13 cellular contexts compared by ENCODE assay signal in the genomic region with DNA sequence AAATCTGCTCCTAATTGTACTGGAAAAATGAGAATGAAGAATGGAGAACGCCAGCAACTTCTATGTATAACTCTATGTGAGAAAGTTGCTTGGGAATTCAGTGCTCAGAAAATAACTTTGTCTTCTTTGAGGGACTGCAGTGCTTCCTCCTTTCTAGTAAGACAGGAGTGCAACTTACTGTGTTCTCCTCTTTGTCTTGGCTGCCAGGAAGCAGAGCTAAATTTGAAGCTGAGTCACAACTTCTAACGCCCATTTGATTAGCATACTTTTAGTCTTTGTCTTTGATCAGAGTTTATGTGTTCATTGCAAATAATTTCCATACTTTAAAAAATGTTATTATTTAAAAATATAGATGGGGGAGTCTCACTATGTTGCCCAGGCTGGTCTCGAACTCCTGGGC. TPM values are rescaled to one million over a fixed set of nuclear protein-coding genes. Genes with fewer than 3 reads are reported as not detected.
A peak's percentile ranks its signal among the peaks of the same experiment; 100 is the strongest.
DNase-seq lines count a peak whose midpoint lies in the region; ATAC-seq and TF ChIP-seq lines count a peak whose summit lies in the region.
"Had no signal": no experiment of that assay in that cellular context is flagged by ENCODE, and none has a peak within 500 bp of the region (broad histone marks: within the 10 kb centered on the region; RNA-seq: fewer than 3 reads in every experiment).

No MANE protein-coding gene starts in this region.

- H3K27ac Mint-ChIP-seq in natural killer cell treated with Interleukin-12 subunit alpha and Interleukin-12 subunit beta and Interleukin-15 and Interleukin-18, amount 100 ng/mL, for 72 hours, result peak overlapping the region in 1 of 2 donors; percentile 82
- no peak overlapping the region for H3K27ac Mint-ChIP-seq in natural killer cell
- no peak overlapping the region for H3K27ac Mint-ChIP-seq in effector memory CD8-positive, alpha-beta T cell
- H3K27ac Mint-ChIP-seq: HFFc6 had no signal

- POLR2A ChIA-PET in GM10248 (lab: Yijun Ruan, JAX), result no interaction called here

- peaks cover 61 to 81% of the 10 kb centered on the region in 2 donors for H3K4me1 Mint-ChIP-seq in natural killer cell treated with Interleukin-12 subunit alpha and Interleukin-12 subunit beta and Interleukin-15 and Interleukin-18, amount 100 ng/mL, for 72 hours (ENCODE audit: low read depth in 2 of 2)
- peaks cover 36 to 52% of the 10 kb centered on the region in 2 donors for H3K4me1 Mint-ChIP-seq in natural killer cell
- peaks cover 72 to 93% of the 10 kb centered on the region in 2 donors for H3K4me1 Mint-ChIP-seq in effector memory CD8-positive, alpha-beta T cell (ENCODE audit: low read depth in 2 of 2)

- H3K4me3 ChIP-seq in RWPE2 (ENCODE audit: severe bottlenecking), result no peak overlapping the region
- H3K4me3 ChIP-seq in upper lobe of right lung, result no peak overlapping the region
- no peak overlapping the region for H3K4me3 ChIP-seq in BE2C (ENCODE audit: low read depth, low read length)
- H3K4me3 ChIP-seq: SJSA1 had no signal

- H3K27me3 ChIP-seq in RWPE2 (ENCODE audit: insufficient read depth, poor library complexity, severe bottlenecking), result no peaks in the 10 kb centered on the region
- no peaks in the 10 kb centered on the region for H3K27me3 ChIP-seq in upper lobe of right lung
- no peaks in the 10 kb centered on the region for H3K27me3 ChIP-seq in BE2C
- H3K27me3 ChIP-seq: SJSA1 had no signal

- intact Hi-C loops in natural killer cell (cut with micrococcal nuclease), result no loop called here
- intact Hi-C loops in upper lobe of right lung (cut with DNase I), result no loop called here

- peaks cover 0 to 6% of the 10 kb centered on the region in 2 donors for H3K27me3 Mint-ChIP-seq in natural killer cell treated with Interleukin-12 subunit alpha and Interleukin-12 subunit beta and Interleukin-15 and Interleukin-18, amount 100 ng/mL, for 72 hours
- no peaks in the 10 kb centered on the region for H3K27me3 Mint-ChIP-seq in natural killer cell (ENCODE audit: low read depth in 2 of 2)
- H3K27me3 Mint-ChIP-seq in effector memory CD8-positive, alpha-beta T cell, result no peaks in the 10 kb centered on the region

- no peaks in the 10 kb centered on the region for H3K9me3 ChIP-seq in RWPE2 (ENCODE audit: severe bottlenecking)
- H3K9me3 ChIP-seq in upper lobe of right lung, result no peaks in the 10 kb centered on the region
- H3K9me3 ChIP-seq in BE2C, result no peaks in the 10 kb centered on the region
- H3K9me3 ChIP-seq: SJSA1 had no signal

- no peak for ATAC-seq in natural killer cell treated with Interleukin-12 subunit alpha and Interleukin-12 subunit beta and Interleukin-15 and Interleukin-18, amount 100 ng/mL, for 72 hours
- no peak for ATAC-seq in natural killer cell
- ATAC-seq in RWPE2 (ENCODE audit: low read depth), result no peak
- ATAC-seq in effector memory CD8-positive, alpha-beta T cell (replicated peaks), result peak; percentile 29
- peak; percentile 41 for ATAC-seq in upper lobe of right lung

- peaks cover 23% of the 10 kb centered on the region for H3K36me3 Mint-ChIP-seq in natural killer cell treated with Interleukin-12 subunit alpha and Interleukin-12 subunit beta and Interleukin-15 and Interleukin-18, amount 100 ng/mL, for 72 hours
- no peaks in the 10 kb centered on the region for H3K36me3 Mint-ChIP-seq in natural killer cell
- H3K36me3 Mint-ChIP-seq in effector memory CD8-positive, alpha-beta T cell (ENCODE audit: insufficient read depth), result peaks cover 25% of the 10 kb centered on the region

- H3K4me3 Mint-ChIP-seq in natural killer cell treated with Interleukin-12 subunit alpha and Interleukin-12 subunit beta and Interleukin-15 and Interleukin-18, amount 100 ng/mL, for 72 hours, result peak overlapping the region; percentile 87
- no peak overlapping the region for H3K4me3 Mint-ChIP-seq in natural killer cell
- H3K4me3 Mint-ChIP-seq in effector memory CD8-positive, alpha-beta T cell, result no peak overlapping the region
- H3K4me3 Mint-ChIP-seq: HFFc6 had no signal

- no peak for DNase-seq in natural killer cell treated with Interleukin-12 subunit alpha and Interleukin-12 subunit beta and Interleukin-15 and Interleukin-18, amount 100 ng/mL, for 72 hours (ENCODE audit: low spot score)
- DNase-seq in natural killer cell (no peak), RWPE2 (ENCODE audit: low spot score) (no peak), upper lobe of right lung (no peak), GM10248 (ENCODE audit: extremely low spot score) (no peak), BE2C (no peak), SHP77 treated with DMSO at 0.1 percent for 48 hours (lab: John Stamatoyannopoulos, UW) (no peak)
- no peak for DNase-seq in effector memory CD8-positive, alpha-beta T cell
- DNase-seq: activated CD8-positive, alpha-beta memory T cell treated with anti-CD3 and anti-CD28 coated beads, Interleukin-2, amount 50 U/mL, for 4 hours; C1 segment of cervical spinal cord; central memory CD4-positive, alpha-beta T cell; HFFc6 had no signal

- CTCF ChIA-PET in GM10248 (lab: Yijun Ruan, JAX), result interaction anchor here (0.9 to 7.1 kb wide), 11 partner anchors 9 to 203 kb away, joined by 3 to 99 read pairs (median 5); no protein-coding TSS in a partner anchor

- H3K36me3 ChIP-seq in RWPE2 (ENCODE audit: low read depth) (no peaks in the 10 kb centered on the region), upper lobe of right lung (no peaks in the 10 kb centered on the region), BE2C (no peaks in the 10 kb centered on the region)
- H3K36me3 ChIP-seq: SJSA1 had no signal

- H3K9me3 Mint-ChIP-seq in natural killer cell treated with Interleukin-12 subunit alpha and Interleukin-12 subunit beta and Interleukin-15 and Interleukin-18, amount 100 ng/mL, for 72 hours, result no peaks in the 10 kb centered on the region
- no peaks in the 10 kb centered on the region for H3K9me3 Mint-ChIP-seq in natural killer cell
- H3K9me3 Mint-ChIP-seq in effector memory CD8-positive, alpha-beta T cell, result no peaks in the 10 kb centered on the region
- H3K9me3 Mint-ChIP-seq: HFFc6 had no signal

- H3K4me1 ChIP-seq in RWPE2 (ENCODE audit: insufficient read depth, poor library complexity, severe bottlenecking) (peaks cover 14% of the 10 kb centered on the region), upper lobe of right lung (peaks cover 39% of the 10 kb centered on the region), BE2C (no peaks in the 10 kb centered on the region)

- H3K27ac ChIP-seq in RWPE2 (ENCODE audit: poor library complexity, severe bottlenecking) (peak overlapping the region; percentile 8), upper lobe of right lung (peak overlapping the region; percentile 65)
- H3K27ac ChIP-seq: SJSA1 had no signal

- TF ChIP-seq CTCF in natural killer cell (IDR thresholded peaks at IDR 0.05) (no peak), RWPE2 (IDR thresholded peaks at IDR 0.05; ENCODE audit: poor library complexity, severe bottlenecking) (no peak), upper lobe of right lung (IDR thresholded peaks at IDR 0.05) (no peak), GM10248 (IDR thresholded peaks at IDR 0.05; ENCODE audit: control extremely low read depth, extremely low read depth, low read depth, missing control alignments) (no peak), BE2C (IDR thresholded peaks at IDR 0.05; ENCODE audit: low read depth, low read length) (no peak)

RNA-seq across cellular contexts. Expression of gene ARHGAP25, which starts 6.6 kb away (rescaled TPM):
- total RNA-seq in natural killer cell treated with Interleukin-12 subunit alpha and Interleukin-12 subunit beta and Interleukin-15 and Interleukin-18, amount 100 ng/mL, for 72 hours, result 100 to 1,000 TPM; 121 to 170 TPM
- total RNA-seq in natural killer cell (100 to 1,000 TPM; 122 to 180 (median 155) TPM), upper lobe of right lung (31.8 TPM)
- polyA plus RNA-seq in BE2C (2012; ENCODE audit: insufficient read depth, insufficient read length, low read depth), result not detected
- total RNA-seq: HFFc6, SJSA1 had no signal

Comparison
In these comparisons a context has a peak if more than half of its experiments do, and no peak if none do; other contexts are left out.
1. ATAC-seq: peak in effector memory CD8-positive, alpha-beta T cell (single experiment) and upper lobe of right lung (single experiment); none in natural killer cell treated with Interleukin-12 subunit alpha and Interleukin-12 subunit beta and Interleukin-15 and Interleukin-18, amount 100 ng/mL, for 72 hours (0 of 2), natural killer cell (0 of 3) and RWPE2 (single experiment).